Comparison of ENCODE assay signal across 23 cellular contexts in the genomic region with DNA sequence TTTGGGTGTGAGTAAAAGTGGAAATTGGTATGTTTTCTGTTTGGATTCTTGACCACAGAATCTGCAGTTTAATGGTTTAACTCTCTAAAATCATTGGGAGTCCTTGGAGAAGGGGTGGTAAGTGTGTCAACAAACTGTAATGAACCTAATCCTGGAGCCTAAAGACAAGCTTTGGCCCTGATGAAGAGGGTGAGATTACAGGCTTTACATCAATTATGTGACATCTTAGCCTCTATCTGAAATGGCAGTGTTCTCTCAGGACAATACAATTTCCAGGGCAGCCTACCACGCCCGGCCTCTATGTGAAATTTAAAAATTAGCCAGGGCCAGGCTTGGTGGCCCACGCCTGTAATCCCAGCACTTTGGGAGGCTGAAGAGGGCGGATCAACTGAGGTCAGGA. TPM values are rescaled to one million over a fixed set of nuclear protein-coding genes. Genes with fewer than 3 reads are reported as not detected.
DNase-seq lines count a peak whose midpoint lies in the region; ATAC-seq and TF ChIP-seq lines count a peak whose summit lies in the region.
"Had no signal": no experiment of that assay in that cellular context is flagged by ENCODE, and none has a peak within 500 bp of the region (broad histone marks: within the 10 kb centered on the region; RNA-seq: fewer than 3 reads in every experiment).

No MANE protein-coding gene starts in this region.

- peaks cover 27% of the 10 kb centered on the region for H3K36me3 Mint-ChIP-seq in activated T-cell treated with anti-CD3 and anti-CD28 coated beads, Interleukin-2, amount 50 U/mL, for 24 hours (ENCODE audit: low read depth)
- H3K36me3 Mint-ChIP-seq in activated T-cell treated with anti-CD3 and anti-CD28 coated beads, Interleukin-2, amount 50 U/mL, for 72 hours (ENCODE audit: insufficient read depth in 2 of 2) = peaks cover 5 to 6% of the 10 kb centered on the region in 2 donors
- H3K36me3 Mint-ChIP-seq in activated T-helper 1 cell treated with anti-CD3 and anti-CD28 coated beads, Interleukin-12 subunit alpha, Interleukin-12 subunit beta, Interleukin-2, Interleukin-4 antibody, amounts not matched to agents 30 ng/mL and 10 ng/mL and 1 ng/mL, durations not matched to agents 14 hours and 24 hours and 36 hours (ENCODE audit: low read depth) = peaks cover 5% of the 10 kb centered on the region
- peaks cover 5% of the 10 kb centered on the region for H3K36me3 Mint-ChIP-seq in activated CD4-positive, alpha-beta T cell treated with anti-CD3 and anti-CD28 coated beads for 36 hours (ENCODE audit: low read depth)

- in situ Hi-C loops in gastrocnemius medialis (cut with MboI; ENCODE audit: low sequenced_read_pairs in 4 of 4) = loop anchor here in 1 of 4 donors (5.0 kb wide), 1 partner anchor 37 kb away; a partner anchor contains a TSS

- TF ChIP-seq POLR2A in gastrocnemius medialis (IDR thresholded peaks at IDR 0.05) = no peak

- ATAC-seq in activated T-cell treated with anti-CD3 and anti-CD28 coated beads, Interleukin-2, amount 50 U/mL, for 72 hours (replicated peaks in 1 of 2) = no peak
- ATAC-seq in activated CD4-positive, alpha-beta T cell treated with anti-CD3 and anti-CD28 coated beads for 36 hours = no peak
- ATAC-seq in gastrocnemius medialis = no peak

- H3K27ac Mint-ChIP-seq in activated T-cell treated with anti-CD3 and anti-CD28 coated beads, Interleukin-2, amount 50 U/mL, for 24 hours = peak overlapping the region; percentile 14
- no peak overlapping the region for H3K27ac Mint-ChIP-seq in activated T-cell treated with anti-CD3 and anti-CD28 coated beads, Interleukin-2, amount 50 U/mL, for 72 hours
- H3K27ac Mint-ChIP-seq in activated T-helper 1 cell treated with anti-CD3 and anti-CD28 coated beads, Interleukin-12 subunit alpha, Interleukin-12 subunit beta, Interleukin-2, Interleukin-4 antibody, amounts not matched to agents 30 ng/mL and 10 ng/mL and 1 ng/mL, durations not matched to agents 14 hours and 24 hours and 36 hours = peak overlapping the region; percentile 12
- H3K27ac Mint-ChIP-seq in activated CD4-positive, alpha-beta T cell treated with anti-CD3 and anti-CD28 coated beads for 36 hours = no peak overlapping the region

- peaks cover 0 to 24% of the 10 kb centered on the region in 2 donors for H3K4me1 ChIP-seq in gastrocnemius medialis

- H3K27ac ChIP-seq in gastrocnemius medialis = no peak overlapping the region
- H3K27ac ChIP-seq: GM23248, KMS-11 had no signal

- no peaks in the 10 kb centered on the region for H3K27me3 Mint-ChIP-seq in activated T-cell treated with anti-CD3 and anti-CD28 coated beads, Interleukin-2, amount 50 U/mL, for 24 hours
- H3K27me3 Mint-ChIP-seq in activated T-cell treated with anti-CD3 and anti-CD28 coated beads, Interleukin-2, amount 50 U/mL, for 72 hours (ENCODE audit: low read depth) = no peaks in the 10 kb centered on the region
- no peaks in the 10 kb centered on the region for H3K27me3 Mint-ChIP-seq in activated T-helper 1 cell treated with anti-CD3 and anti-CD28 coated beads, Interleukin-12 subunit alpha, Interleukin-12 subunit beta, Interleukin-2, Interleukin-4 antibody, amounts not matched to agents 30 ng/mL and 10 ng/mL and 1 ng/mL, durations not matched to agents 14 hours and 24 hours and 36 hours (ENCODE audit: insufficient read depth)
- H3K27me3 Mint-ChIP-seq in activated CD4-positive, alpha-beta T cell treated with anti-CD3 and anti-CD28 coated beads for 36 hours = no peaks in the 10 kb centered on the region

- no peak for DNase-seq in activated T-cell treated with anti-CD3 and anti-CD28 coated beads, Interleukin-2, amount 50 U/mL, for 24 hours
- no peak for DNase-seq in activated T-cell treated with anti-CD3 and anti-CD28 coated beads, Interleukin-2, amount 50 U/mL, for 72 hours
- DNase-seq in NCI-H82 treated with DMSO at 0.1 percent for 48 hours (lab: John Stamatoyannopoulos, UW; ENCODE audit: unreplicated experiment) (peak; percentile 56), foreskin fibroblast (no peak), gastrocnemius medialis (no peak)
- no peak for DNase-seq in activated T-helper 1 cell treated with anti-CD3 and anti-CD28 coated beads, Interleukin-12 subunit alpha, Interleukin-12 subunit beta, Interleukin-2, Interleukin-4 antibody, amounts not matched to agents 30 ng/mL and 10 ng/mL and 1 ng/mL, durations not matched to agents 14 hours and 24 hours and 36 hours (ENCODE audit: low spot score)
- no peak for DNase-seq in activated CD4-positive, alpha-beta T cell treated with anti-CD3 and anti-CD28 coated beads for 36 hours
- DNase-seq: EL, GF-D8, GM23248, NCI-H1092 treated with DMSO at 0.1 percent for 48 hours, NCI-H1436 treated with DMSO at 0.1 percent for 48 hours, NCI-H1930, NCI-H226, NCI-H510A treated with DMSO at 0.1 percent for 48 hours, NCI-H748 treated with DMSO at 0.1 percent for 48 hours, Right ventricle myocardium superior had no signal

- H3K4me1 Mint-ChIP-seq in activated T-cell treated with anti-CD3 and anti-CD28 coated beads, Interleukin-2, amount 50 U/mL, for 24 hours (ENCODE audit: low read depth) = peaks cover 65% of the 10 kb centered on the region
- H3K4me1 Mint-ChIP-seq in activated T-cell treated with anti-CD3 and anti-CD28 coated beads, Interleukin-2, amount 50 U/mL, for 72 hours (ENCODE audit: low read depth) = peaks cover 60% of the 10 kb centered on the region
- peaks cover 61% of the 10 kb centered on the region for H3K4me1 Mint-ChIP-seq in activated T-helper 1 cell treated with anti-CD3 and anti-CD28 coated beads, Interleukin-12 subunit alpha, Interleukin-12 subunit beta, Interleukin-2, Interleukin-4 antibody, amounts not matched to agents 30 ng/mL and 10 ng/mL and 1 ng/mL, durations not matched to agents 14 hours and 24 hours and 36 hours (ENCODE audit: low read depth)
- peaks cover 46% of the 10 kb centered on the region for H3K4me1 Mint-ChIP-seq in activated CD4-positive, alpha-beta T cell treated with anti-CD3 and anti-CD28 coated beads for 36 hours

- CTCF ChIA-PET in activated CD4-positive, alpha-beta T cell treated with anti-CD3 and anti-CD28 coated beads for 36 hours (lab: Charles Lee) = interaction anchor here (0.9 kb wide), 1 partner anchor 8 kb away, joined by 4 read pairs; no protein-coding TSS in a partner anchor

- no peaks in the 10 kb centered on the region for H3K27me3 ChIP-seq in gastrocnemius medialis

- TF ChIP-seq CTCF in foreskin fibroblast (IDR thresholded peaks at IDR 0.05; ENCODE audit: low read depth, low read length) = no peak
- no peak for TF ChIP-seq CTCF in gastrocnemius medialis (IDR thresholded peaks at IDR 0.05 in 4 of 5, conservative IDR thresholded peaks at IDR 0.05 in 1 of 5)

- H3K4me3 ChIP-seq in foreskin fibroblast (ENCODE audit: low read depth in 1 of 2, low read length in 2 of 2) (no peak overlapping the region), gastrocnemius medialis (no peak overlapping the region)
- H3K4me3 ChIP-seq: GM23248, HAP-1 had no signal

- POLR2A ChIA-PET in activated CD4-positive, alpha-beta T cell treated with anti-CD3 and anti-CD28 coated beads for 36 hours (lab: Charles Lee) = no interaction called here

- peaks cover 0 to 7% of the 10 kb centered on the region in 2 donors for H3K36me3 ChIP-seq in gastrocnemius medialis

- H3K9me3 ChIP-seq in gastrocnemius medialis = no peaks in the 10 kb centered on the region
- H3K9me3 ChIP-seq: HAP-1 had no signal

- H3K4me3 Mint-ChIP-seq in activated T-cell treated with anti-CD3 and anti-CD28 coated beads, Interleukin-2, amount 50 U/mL, for 24 hours = no peak overlapping the region
- H3K4me3 Mint-ChIP-seq in activated T-cell treated with anti-CD3 and anti-CD28 coated beads, Interleukin-2, amount 50 U/mL, for 72 hours = no peak overlapping the region
- H3K4me3 Mint-ChIP-seq in activated T-helper 1 cell treated with anti-CD3 and anti-CD28 coated beads, Interleukin-12 subunit alpha, Interleukin-12 subunit beta, Interleukin-2, Interleukin-4 antibody, amounts not matched to agents 30 ng/mL and 10 ng/mL and 1 ng/mL, durations not matched to agents 14 hours and 24 hours and 36 hours = no peak overlapping the region
- no peak overlapping the region for H3K4me3 Mint-ChIP-seq in activated CD4-positive, alpha-beta T cell treated with anti-CD3 and anti-CD28 coated beads for 36 hours
- H3K4me3 Mint-ChIP-seq: CD14-positive monocyte had no signal

- intact Hi-C loops in activated T-helper 1 cell treated with anti-CD3 and anti-CD28 coated beads, Interleukin-12 subunit alpha, Interleukin-12 subunit beta, Interleukin-2, Interleukin-4 antibody, amounts not matched to agents 30 ng/mL and 10 ng/mL and 1 ng/mL, durations not matched to agents 14 hours and 24 hours and 36 hours (cut with micrococcal nuclease) = no loop called here
- intact Hi-C loops in activated CD4-positive, alpha-beta T cell treated with anti-CD3 and anti-CD28 coated beads for 36 hours (cut with DNase I, micrococcal nuclease) = loop anchor here in 1 of 2 experiments (10.0 kb wide), 1 partner anchor 1760 kb away; a partner anchor contains a TSS
- intact Hi-C loops in gastrocnemius medialis (cut with DNase I; ENCODE audit: low total_unique reads) = no loop called here

- no peaks in the 10 kb centered on the region for H3K9me3 Mint-ChIP-seq in activated T-cell treated with anti-CD3 and anti-CD28 coated beads, Interleukin-2, amount 50 U/mL, for 24 hours
- no peaks in the 10 kb centered on the region for H3K9me3 Mint-ChIP-seq in activated T-cell treated with anti-CD3 and anti-CD28 coated beads, Interleukin-2, amount 50 U/mL, for 72 hours
- no peaks in the 10 kb centered on the region for H3K9me3 Mint-ChIP-seq in activated T-helper 1 cell treated with anti-CD3 and anti-CD28 coated beads, Interleukin-12 subunit alpha, Interleukin-12 subunit beta, Interleukin-2, Interleukin-4 antibody, amounts not matched to agents 30 ng/mL and 10 ng/mL and 1 ng/mL, durations not matched to agents 14 hours and 24 hours and 36 hours
- no peaks in the 10 kb centered on the region for H3K9me3 Mint-ChIP-seq in activated CD4-positive, alpha-beta T cell treated with anti-CD3 and anti-CD28 coated beads for 36 hours (ENCODE audit: low read depth)
- H3K9me3 Mint-ChIP-seq: CD14-positive monocyte had no signal

RNA-seq across cellular contexts. Expression of a gene that starts 4.3 kb away (rescaled TPM):
- total RNA-seq in activated T-cell treated with anti-CD3 and anti-CD28 coated beads, Interleukin-2, amount 50 U/mL, for 72 hours = 1,000 to 10,000 TPM; 1,066 to 1,119 TPM
- total RNA-seq in activated T-helper 1 cell treated with anti-CD3 and anti-CD28 coated beads, Interleukin-12 subunit alpha, Interleukin-12 subunit beta, Interleukin-2, Interleukin-4 antibody, amounts not matched to agents 30 ng/mL and 10 ng/mL and 1 ng/mL, durations not matched to agents 14 hours and 24 hours and 36 hours = 2,409 and 2,442 TPM in 2 replicates
- 1,000 to 10,000 TPM; 2,479 to 3,112 TPM for total RNA-seq in activated CD4-positive, alpha-beta T cell treated with anti-CD3 and anti-CD28 coated beads for 36 hours
- total RNA-seq in gastrocnemius medialis = 100 to 1,000 TPM; 691 to 946 (median 810) TPM

RNA-seq across cellular contexts. Expression of a gene that starts 37.1 kb away (rescaled TPM):
- total RNA-seq in activated T-cell treated with anti-CD3 and anti-CD28 coated beads, Interleukin-2, amount 50 U/mL, for 72 hours = 100 to 1,000 TPM; 108 to 132 TPM
- 79.3 and 87.1 TPM in 2 replicates for total RNA-seq in activated T-helper 1 cell treated with anti-CD3 and anti-CD28 coated beads, Interleukin-12 subunit alpha, Interleukin-12 subunit beta, Interleukin-2, Interleukin-4 antibody, amounts not matched to agents 30 ng/mL and 10 ng/mL and 1 ng/mL, durations not matched to agents 14 hours and 24 hours and 36 hours
- total RNA-seq in activated CD4-positive, alpha-beta T cell treated with anti-CD3 and anti-CD28 coated beads for 36 hours = 10 to 100 TPM; 41.4 to 58.2 TPM
- 10 to 100 TPM; 51.7 to 84.7 (median 66.9) TPM for total RNA-seq in gastrocnemius medialis

RNA-seq across cellular contexts. Expression of a gene that starts 37.7 kb away (rescaled TPM):
- under 1 TPM in 1 of 2 donors, not detected in 1; 0.07 TPM for total RNA-seq in activated T-cell treated with anti-CD3 and anti-CD28 coated beads, Interleukin-2, amount 50 U/mL, for 72 hours
- 0.21 TPM in 1 of 2 replicates, not detected in the other for total RNA-seq in activated T-helper 1 cell treated with anti-CD3 and anti-CD28 coated beads, Interleukin-12 subunit alpha, Interleukin-12 subunit beta, Interleukin-2, Interleukin-4 antibody, amounts not matched to agents 30 ng/mL and 10 ng/mL and 1 ng/mL, durations not matched to agents 14 hours and 24 hours and 36 hours
- total RNA-seq in activated CD4-positive, alpha-beta T cell treated with anti-CD3 and anti-CD28 coated beads for 36 hours = under 1 TPM in 1 of 2 experiments, not detected in 1; 0.11 TPM
- not detected for total RNA-seq in gastrocnemius medialis
- total RNA-seq: A172, GM23248, HT1080, Right ventricle myocardium superior, SK-MEL-5 had no signal

Comparison
In these comparisons a context has a peak if more than half of its experiments do, and no peak if none do; other contexts are left out.
1. H3K27ac Mint-ChIP-seq: peak in activated T-cell treated with anti-CD3 and anti-CD28 coated beads, Interleukin-2, amount 50 U/mL, for 24 hours (single experiment) and activated T-helper 1 cell treated with anti-CD3 and anti-CD28 coated beads, Interleukin-12 subunit alpha, Interleukin-12 subunit beta, Interleukin-2, Interleukin-4 antibody, amounts not matched to agents 30 ng/mL and 10 ng/mL and 1 ng/mL, durations not matched to agents 14 hours and 24 hours and 36 hours (single experiment); none in activated T-cell treated with anti-CD3 and anti-CD28 coated beads, Interleukin-2, amount 50 U/mL, for 72 hours (single experiment) and activated CD4-positive, alpha-beta T cell treated with anti-CD3 and anti-CD28 coated beads for 36 hours (single experiment).